Comparison of ENCODE assay signal across 12 cellular contexts in genomic region chr4:16896871-16897270, GRCh38. TPM values are rescaled to one million over a fixed set of nuclear protein-coding genes. Genes with fewer than 3 reads are reported as not detected.
DNase-seq lines count a peak whose midpoint lies in the region; ATAC-seq, FAIRE-seq and TF ChIP-seq lines count a peak whose summit lies in the region.
"Had no signal": no experiment of that assay in that cellular context is flagged by ENCODE, and none has a peak within 500 bp of the region (broad histone marks: within the 10 kb centered on the region; RNA-seq: fewer than 3 reads in every experiment).

No MANE protein-coding gene starts in this region.

- H3K4me1 ChIP-seq in breast epithelium: no peaks in the 10 kb centered on the region
- no peaks in the 10 kb centered on the region for H3K4me1 ChIP-seq in mammary epithelial cell (ENCODE audit: insufficient read depth, low read length)
- H3K4me1 ChIP-seq in muscle layer of duodenum (ENCODE audit: control insufficient read depth in 1 of 2, insufficient read depth in 2 of 2, low read length in 2 of 2): no peaks in the 10 kb centered on the region
- H3K4me1 ChIP-seq in upper lobe of left lung: peaks cover 0 to 9% (median 0%) of the 10 kb centered on the region in 4 donors

- DNase-seq in breast epithelium (ENCODE audit: low spot score in 2 of 2) (no peak), mammary epithelial cell (no peak), upper lobe of left lung (no peak), NCI-H446 (lab: John Stamatoyannopoulos, UW) (no peak), NCI-H1436 (lab: John Stamatoyannopoulos, UW) (no peak)
- DNase-seq in activated naive CD4-positive, alpha-beta T cell (lab: John Stamatoyannopoulos, UW): no peak
- DNase-seq: NCI-H2171 treated with DMSO at 0.1 percent for 48 hours, T-helper 17 cell had no signal

- no peak for ATAC-seq in upper lobe of left lung (ENCODE audit: low FRiP score in 2 of 2)
- ATAC-seq: HCT116, T-helper 17 cell had no signal

- peak; percentile 31 for FAIRE-seq in endometrium (lab: Jason Lieb, UNC)

- TF ChIP-seq POLR2A in breast epithelium (IDR thresholded peaks at IDR 0.05) (no peak), upper lobe of left lung (IDR thresholded peaks at IDR 0.05) (no peak)

- intact Hi-C loops in breast epithelium (cut with DNase I; ENCODE audit: low total_unique reads): loop anchor here (10.0 kb wide), 1 partner anchor 688 kb away; no protein-coding TSS in a partner anchor
- intact Hi-C loops in mammary epithelial cell (cut with micrococcal nuclease): no loop called here

- no peaks in the 10 kb centered on the region for H3K79me2 ChIP-seq in mammary epithelial cell (ENCODE audit: insufficient read depth, low read length)

- H3K36me3 ChIP-seq in breast epithelium (no peaks in the 10 kb centered on the region), mammary epithelial cell (ENCODE audit: insufficient read depth, low read length) (no peaks in the 10 kb centered on the region), muscle layer of duodenum (ENCODE audit: control insufficient read depth in 1 of 2, insufficient read depth in 2 of 2, low read length in 2 of 2) (no peaks in the 10 kb centered on the region), upper lobe of left lung (no peaks in the 10 kb centered on the region)

- BruUV-seq in mammary epithelial cell (replicated peaks; lab: Mats Ljungman, UMichigan): no TSS peak

- H3K27ac ChIP-seq in breast epithelium (peak overlapping the region; percentile 42 to 73), mammary epithelial cell (ENCODE audit: insufficient read depth, low read depth, low read length) (no peak overlapping the region), muscle layer of duodenum (ENCODE audit: low read length) (peak overlapping the region; percentile 58), upper lobe of left lung (peak overlapping the region; percentile 55 to 92 (median 78))
- H3K27ac ChIP-seq: 22Rv1 had no signal

- 52% methylated on average over 3 of the region's 3 CpGs for WGBS in mammary epithelial cell (ENCODE audit: low coverage, missing lambda C conversion rate)
- 24 to 47% methylated on average over 3 of the region's 3 CpGs for WGBS in upper lobe of left lung, 2 donors

- TF ChIP-seq CTCF in breast epithelium (IDR thresholded peaks at IDR 0.05) (no peak), mammary epithelial cell (conservative IDR thresholded peaks at IDR 0.05 in 1 of 2, IDR thresholded peaks at IDR 0.05 in 1 of 2; ENCODE audit: extremely low read depth in 1 of 2, insufficient read depth in 1 of 2, low read depth in 1 of 2, low read length in 2 of 2) (no peak), upper lobe of left lung (IDR thresholded peaks at IDR 0.05) (no peak)

- peak overlapping the region; percentile 48 to 66 (median 53) for H3K4me3 ChIP-seq in breast epithelium
- no peak overlapping the region for H3K4me3 ChIP-seq in mammary epithelial cell (replicated peaks in 1 of 3; ENCODE audit: insufficient read depth in 1 of 3, low read depth in 2 of 3, low read length in 3 of 3)
- H3K4me3 ChIP-seq in muscle layer of duodenum (ENCODE audit: low read depth in 1 of 2, low read length in 2 of 2): peak overlapping the region; percentile 50 to 54
- H3K4me3 ChIP-seq in upper lobe of left lung: peak overlapping the region; percentile 41 to 49 (median 46)

- no peak overlapping the region for H3K4me2 ChIP-seq in mammary epithelial cell (ENCODE audit: insufficient read depth, low read depth, low read length)

- dilution Hi-C loops in mammary epithelial cell (cut with HindIII; ENCODE audit: low sequenced_read_pairs): no loop called here

- CTCF ChIA-PET in mammary epithelial cell (lab: Charles Lee; ENCODE audit: low non-redundant PET): no interaction called here

- TF ChIP-seq EP300 in upper lobe of left lung (IDR thresholded peaks at IDR 0.05): no peak

- no peaks in the 10 kb centered on the region for H4K20me1 ChIP-seq in mammary epithelial cell (ENCODE audit: insufficient read depth, low read length)

- H3K9me3 ChIP-seq in breast epithelium (no peaks in the 10 kb centered on the region), mammary epithelial cell (replicated peaks; ENCODE audit: insufficient read depth, low read length) (no peaks in the 10 kb centered on the region), muscle layer of duodenum (ENCODE audit: control insufficient read depth in 1 of 2, low read length in 2 of 2) (no peaks in the 10 kb centered on the region), upper lobe of left lung (no peaks in the 10 kb centered on the region)

- H3K27me3 ChIP-seq in breast epithelium (no peaks in the 10 kb centered on the region), mammary epithelial cell (ENCODE audit: insufficient read depth, low read length) (no peaks in the 10 kb centered on the region), muscle layer of duodenum (ENCODE audit: low read depth, low read length) (no peaks in the 10 kb centered on the region), upper lobe of left lung (no peaks in the 10 kb centered on the region)

- no peak overlapping the region for H2AFZ ChIP-seq in mammary epithelial cell (ENCODE audit: low read depth, low read length)

- in situ Hi-C loops in mammary epithelial cell (cut with MboI; ENCODE audit: low sequenced_read_pairs in 2 of 2): no loop called here

- H3K9ac ChIP-seq in mammary epithelial cell (ENCODE audit: insufficient read depth, low read length): no peak overlapping the region

RNA-seq across cellular contexts. Expression of gene LDB2, which starts 1.6 kb away (rescaled TPM):
- 10 to 100 TPM; 34.5 to 68.8 (median 36.5) TPM for total RNA-seq in breast epithelium
- not detected for total RNA-seq in mammary epithelial cell
- polyA plus RNA-seq in mammary epithelial cell: not detected
- polyA minus RNA-seq in mammary epithelial cell: not detected
- 10 to 100 TPM; 34.6 to 94.4 (median 45.9) TPM for total RNA-seq in upper lobe of left lung
- total RNA-seq: T-helper 17 cell had no signal

Comparison
In these comparisons a context has a peak if more than half of its experiments do, and no peak if none do; other contexts are left out.
1. H3K4me3 ChIP-seq: peak in breast epithelium (3 of 3), muscle layer of duodenum (2 of 2) and upper lobe of left lung (4 of 4); none in mammary epithelial cell (0 of 3).
2. RNA of gene LDB2, which starts 1.6 kb away (total RNA-seq): 34.6 to 94.4 TPM in upper lobe of left lung and 34.5 to 68.8 TPM in breast epithelium; not detected in mammary epithelial cell; every median in the first group is over 10 times any median in the second.